ENCODE assay signal across 20 cellular contexts in the genomic region with DNA sequence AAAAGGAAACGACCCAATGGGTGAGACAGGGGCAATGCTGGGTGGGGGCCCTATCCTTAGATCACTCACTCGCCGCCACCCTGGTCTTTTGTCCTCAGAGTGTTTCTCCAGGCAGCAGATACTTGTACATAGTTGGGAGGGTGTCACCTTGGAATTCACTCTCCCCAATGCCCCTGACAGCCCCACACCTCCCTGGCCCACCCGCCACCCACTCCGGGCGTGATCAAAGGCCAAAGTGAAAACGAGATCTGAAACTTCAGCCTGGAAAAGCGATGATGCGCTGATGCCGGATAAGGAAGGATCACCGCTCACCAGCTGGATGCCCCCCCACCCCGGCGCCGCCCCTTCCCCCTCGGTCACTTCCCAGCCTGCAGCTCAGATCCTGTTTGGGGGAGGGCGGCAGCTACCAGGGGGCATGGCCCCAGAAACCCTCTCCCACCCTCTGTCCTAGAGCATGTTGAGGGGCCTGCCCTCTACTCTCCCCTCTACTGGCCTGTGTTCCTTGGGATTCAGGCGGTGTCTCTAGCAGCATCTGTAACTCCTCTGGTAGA.
"Had no signal": no experiment of that assay in that cellular context is flagged by ENCODE, and none has a peak within 500 bp of the region (broad histone marks: within the 10 kb centered on the region; RNA-seq: fewer than 3 reads in every experiment).

No MANE protein-coding gene starts in this region.

- H3K27me3 ChIP-seq: colonic mucosa, ovary had no signal

- FAIRE-seq: kidney had no signal

- H3K4me3 Mint-ChIP-seq: central memory CD8-positive, alpha-beta T cell; stimulated activated naive B cell treated with anti-CD40 and anti-IgM and Interleukin-4, amounts not matched to agents 10 μg/mL and 1 μg/mL and 100 μg/mL, for 72 hours had no signal

- DNase-seq: activated CD4-positive, alpha-beta T cell treated with anti-CD3 and anti-CD28 coated beads, Interleukin-2, amount 50 U/mL, for 1 hour; activated CD4-positive, CD25-positive, alpha-beta regulatory T cell treated with anti-CD3 and anti-CD28 coated beads, Interleukin-2, amount 50 U/mL, for 72 hours; activated CD8-positive, alpha-beta memory T cell treated with anti-CD3 and anti-CD28 coated beads, Interleukin-2, amount 50 U/mL, for 48 hours; activated effector memory CD4-positive, alpha-beta T cell treated with Interleukin-2 at 50 U/mL for 16 hours; activated naive CD4-positive, alpha-beta T cell treated with anti-CD3 and anti-CD28 coated beads, Interleukin-2, amount 50 U/mL, for 16 hours; activated T-cell treated with anti-CD3 and anti-CD28 coated beads, Interleukin-2, amount 50 U/mL, for 48 hours; aorta; brain microvascular endothelial cell; colonic mucosa; heart left ventricle; kidney; left lung; ovary; stimulated activated CD4-positive, alpha-beta T cell treated with anti-CD3 and anti-CD28 coated beads, Interleukin-4, amount 100 ng/mL, for 4 hours; stimulated activated naive B cell treated with anti-CD40 and anti-IgM and Interleukin-4, amounts not matched to agents 10 μg/mL and 1 μg/mL and 100 μg/mL, for 72 hours; T1000; tibial artery had no signal

- ATAC-seq: gastroesophageal sphincter; left lung; sciatic nerve; stimulated activated naive B cell treated with anti-CD40 and anti-IgM and Interleukin-4, amounts not matched to agents 10 μg/mL and 1 μg/mL and 100 μg/mL, for 72 hours had no signal

- H3K27ac Mint-ChIP-seq: stimulated activated naive B cell treated with anti-CD40 and anti-IgM and Interleukin-4, amounts not matched to agents 10 μg/mL and 1 μg/mL and 100 μg/mL, for 72 hours had no signal

- H3K27ac ChIP-seq: brain microvascular endothelial cell, colonic mucosa, gastroesophageal sphincter, heart left ventricle, left lung, ovary, tibial artery had no signal

- H3K4me1 ChIP-seq: colonic mucosa, gastroesophageal sphincter, left lung, tibial artery had no signal

- H3K36me3 Mint-ChIP-seq: stimulated activated naive B cell treated with anti-CD40 and anti-IgM and Interleukin-4, amounts not matched to agents 10 μg/mL and 1 μg/mL and 100 μg/mL, for 72 hours had no signal

- H3K36me3 ChIP-seq: brain microvascular endothelial cell, colonic mucosa, gastroesophageal sphincter, heart left ventricle, left lung, ovary, tibial artery had no signal

- H3K4me3 ChIP-seq: colonic mucosa, gastroesophageal sphincter, heart left ventricle, left lung, ovary, tibial artery had no signal

- H3K9me3 Mint-ChIP-seq: central memory CD8-positive, alpha-beta T cell had no signal

- H3K9me3 ChIP-seq: colonic mucosa, gastroesophageal sphincter, heart left ventricle, left lung, ovary, tibial artery had no signal
